Comparison of ENCODE assay signal across 8 cellular contexts in the genomic region with DNA sequence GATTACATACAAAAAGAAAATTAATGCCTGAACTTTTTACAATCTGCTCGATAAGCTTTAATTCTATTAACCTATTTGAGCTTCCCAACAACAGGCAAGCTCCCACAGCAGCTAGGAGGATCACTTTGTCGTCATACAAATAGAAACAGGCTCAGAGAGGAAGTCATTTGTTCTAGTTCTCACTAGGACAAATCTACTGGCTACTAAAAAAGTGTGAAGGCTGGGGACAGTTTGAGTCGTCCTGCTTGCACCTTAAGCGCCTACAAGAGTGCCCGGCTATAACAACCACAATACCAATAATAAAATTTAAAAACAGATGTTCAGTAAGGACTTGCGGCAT. TPM values are rescaled to one million over a fixed set of nuclear protein-coding genes. Genes with fewer than 3 reads are reported as not detected.
DNase-seq lines count a peak whose midpoint lies in the region; ATAC-seq and TF ChIP-seq lines count a peak whose summit lies in the region.

No MANE protein-coding gene starts in this region.

- DNase-seq in AG10803 (ENCODE audit: low read depth) (no peak), NCI-H82 treated with DMSO at 0.1 percent for 48 hours (lab: John Stamatoyannopoulos, UW; ENCODE audit: unreplicated experiment) (peak; percentile 94), coronary artery (ENCODE audit: low spot score) (no peak), posterior vena cava (ENCODE audit: low spot score) (no peak), HuH-7.5 (ENCODE audit: low spot score) (no peak)

- H3K27ac ChIP-seq in coronary artery = peak overlapping the region; percentile 70 to 95
- peak overlapping the region; percentile 90 for H3K27ac ChIP-seq in muscle layer of colon (ENCODE audit: low read depth, low read length)

- peaks cover 5% of the 10 kb centered on the region for H3K36me3 ChIP-seq in muscle layer of colon (ENCODE audit: insufficient read depth, low read length)

- intact Hi-C loops in posterior vena cava (cut with DNase I) = no loop called here

- ATAC-seq in GM21390 (IDR thresholded peaks at IDR 0.05; ENCODE audit: unreplicated experiment) = peak; percentile 9
- ATAC-seq in HG03342 (IDR thresholded peaks at IDR 0.05; ENCODE audit: unreplicated experiment) = no peak

- H3K4me1 ChIP-seq in muscle layer of colon (ENCODE audit: insufficient read depth, low read length) = peaks cover 16% of the 10 kb centered on the region

- H3K27me3 ChIP-seq in muscle layer of colon (ENCODE audit: control insufficient read depth in 1 of 2, insufficient read depth in 2 of 2, low read length in 2 of 2) = peaks cover 0 to 11% of the 10 kb centered on the region in 2 donors

- H3K4me3 ChIP-seq in AG10803 (ENCODE audit: low read length) (peak overlapping the region; percentile 83), coronary artery (peak overlapping the region; percentile 88), muscle layer of colon (ENCODE audit: low read depth in 1 of 2, low read length in 2 of 2) (peak overlapping the region; percentile 61 to 86)

- TF ChIP-seq CTCF in AG10803 (conservative IDR thresholded peaks at IDR 0.05; ENCODE audit: low read length) (no peak), coronary artery (IDR thresholded peaks at IDR 0.05) (no peak)

- H3K9me3 ChIP-seq in muscle layer of colon (ENCODE audit: low read length) = no peaks in the 10 kb centered on the region

- H3K9ac ChIP-seq in muscle layer of colon (ENCODE audit: low read length) = peak overlapping the region; percentile 35

RNA-seq across cellular contexts. Expression of a gene that starts 0.6 kb away (rescaled TPM):
- 10 to 100 TPM; 20.8 to 33.7 TPM for total RNA-seq in posterior vena cava

RNA-seq across cellular contexts. Expression of a gene that starts 12.9 kb away (rescaled TPM):
- not detected for total RNA-seq in posterior vena cava

RNA-seq across cellular contexts. Expression of a gene that starts 31.8 kb away (rescaled TPM):
- total RNA-seq in posterior vena cava = not detected

RNA-seq across cellular contexts. Expression of a gene that starts 49.3 kb away (rescaled TPM):
- 10 to 100 TPM; 52.9 to 63.0 TPM for total RNA-seq in posterior vena cava

RNA-seq across cellular contexts. Expression of a gene that starts 50.3 kb away (rescaled TPM):
- 10 to 100 TPM in 1 of 2 donors, 1 to 10 TPM in 1; 8.8 to 12.8 TPM for total RNA-seq in posterior vena cava
